3 cellular contexts compared by ENCODE assay signal in genomic region chr5:96265487-96265886, GRCh38.
"Had no signal": no experiment of that assay in that cellular context is flagged by ENCODE, and none has a peak within 500 bp of the region (broad histone marks: within the 10 kb centered on the region; RNA-seq: fewer than 3 reads in every experiment).

No MANE protein-coding gene starts in this region.

- DNase-seq: GDM1, GF-D8 had no signal

- ATAC-seq: GM12878 had no signal
